28 cellular contexts compared by ENCODE assay signal in genomic region chr2:170911314-170911889, GRCh38.
"Had no signal": no experiment of that assay in that cellular context is flagged by ENCODE, and none has a peak within 500 bp of the region (broad histone marks: within the 10 kb centered on the region; RNA-seq: fewer than 3 reads in every experiment).

No MANE protein-coding gene starts in this region.

- H3K27me3 ChIP-seq: neural progenitor cell, ovary, spleen, suprapubic skin, testis, tibial artery, transverse colon, upper lobe of right lung, vagina had no signal

- H3K79me2 ChIP-seq: parathyroid adenoma had no signal

- H3K9me3 ChIP-seq: testis had no signal

- ATAC-seq: natural killer cell; psoas muscle; right cardiac atrium; sciatic nerve; stimulated activated memory B cell treated with anti-CD40 and anti-IgM and Interleukin-4, amounts not matched to agents 10 μg/mL and 1 μg/mL and 100 μg/mL, for 72 hours; stimulated activated naive CD8-positive, alpha-beta T cell treated with anti-CD3 and anti-CD28 coated beads, Interleukin-15, amount 100 ng/mL, for 72 hours; stimulated activated naive CD8-positive, alpha-beta T cell treated with anti-CD3 and anti-CD28 coated beads, Interleukin-15, Interleukin-2, amounts not matched to agents 100 U/mL and 50 U/mL, for 24 hours; upper lobe of right lung had no signal

- H2AFZ ChIP-seq: neural progenitor cell, parathyroid adenoma had no signal

- DNase-seq: natural killer cell; occipital lobe; ovary; posterior cingulate gyrus; psoas muscle; right cardiac atrium; spleen; stimulated activated CD4-positive, alpha-beta T cell treated with anti-CD3 and anti-CD28 coated beads, Interleukin-12 subunit alpha, Interleukin-12 subunit beta, amount 100 ng/mL, for 4 hours; stimulated activated CD4-positive, alpha-beta T cell treated with anti-CD3 and anti-CD28 coated beads, Interleukin-1b, Interleukin-23, amount 100 ng/mL, for 48 hours; stimulated activated CD4-positive, alpha-beta T cell treated with anti-CD3 and anti-CD28 coated beads, Interleukin-4, amount 100 ng/mL, for 1 hour; stimulated activated CD4-positive, alpha-beta T cell treated with anti-CD3 and anti-CD28 coated beads, Interleukin-4, amount 100 ng/mL, for 4 hours; stimulated activated CD8-positive, alpha-beta memory T cell treated with anti-CD3 and anti-CD28 coated beads, Interleukin-4, amount 100 ng/mL, for 48 hours; stimulated activated naive CD4-positive, alpha-beta T cell; stimulated activated naive CD8-positive, alpha-beta T cell treated with anti-CD3 and anti-CD28 coated beads, Interleukin-15, amount 100 ng/mL, for 72 hours; stimulated activated naive CD8-positive, alpha-beta T cell treated with anti-CD3 and anti-CD28 coated beads, Interleukin-15, Interleukin-2, amounts not matched to agents 100 U/mL and 50 U/mL, for 24 hours; substantia nigra; testis; tibial artery; transverse colon; upper lobe of right lung had no signal

- H3K4me3 ChIP-seq: neural progenitor cell, ovary, psoas muscle, skin epidermis, smooth muscle cell, spleen, suprapubic skin, testis, tibial artery, transverse colon, upper lobe of right lung, vagina had no signal

- H3K4me2 ChIP-seq: neural progenitor cell, smooth muscle cell had no signal

- H3K36me3 ChIP-seq: neural progenitor cell, ovary, spleen, suprapubic skin, tibial artery, transverse colon, upper lobe of right lung, vagina had no signal

- H3K4me1 ChIP-seq: neural progenitor cell, parathyroid adenoma, psoas muscle, spleen, suprapubic skin, testis, tibial artery, transverse colon, upper lobe of right lung, vagina had no signal

- H3K27ac ChIP-seq: neural progenitor cell, ovary, parathyroid adenoma, psoas muscle, skin epidermis, spleen, suprapubic skin, testis, tibial artery, transverse colon, upper lobe of right lung, vagina had no signal

- H3K9ac ChIP-seq: neural progenitor cell, parathyroid adenoma had no signal
